Comparison of ENCODE assay signal across 10 cellular contexts in genomic region chr3:12139111-12139511, GRCh38. TPM values are rescaled to one million over a fixed set of nuclear protein-coding genes. Genes with fewer than 3 reads are reported as not detected.
DNase-seq lines count a peak whose midpoint lies in the region; FAIRE-seq and TF ChIP-seq lines count a peak whose summit lies in the region.
"Had no signal": no experiment of that assay in that cellular context is flagged by ENCODE, and none has a peak within 500 bp of the region (broad histone marks: within the 10 kb centered on the region; RNA-seq: fewer than 3 reads in every experiment).

No MANE protein-coding gene starts in this region.

- H3K9ac ChIP-seq in H1 (replicated peaks in 1 of 4; ENCODE audit: extremely low read depth in 1 of 4, low read depth in 3 of 4, low read length in 3 of 4), result no peak overlapping the region

- no peak overlapping the region for H4K91ac ChIP-seq in H1 (replicated peaks; ENCODE audit: insufficient read length, low read length)

- no peak overlapping the region for H3K56ac ChIP-seq in H1 (replicated peaks; ENCODE audit: insufficient read length, low read depth, low read length)

- no peaks in the 10 kb centered on the region for H3K9me3 Mint-ChIP-seq in neural crest cell

- TF ChIP-seq EP300 in H1 (IDR thresholded peaks at IDR 0.05; ENCODE audit: borderline replicate concordance in 1 of 2, low read depth in 2 of 2, low read length in 2 of 2), result no peak

- H3K27ac ChIP-seq in H1 (ENCODE audit: low read depth, low read length), result no peak overlapping the region

- no peaks in the 10 kb centered on the region for H3K79me2 ChIP-seq in H1 (ENCODE audit: control insufficient read depth in 1 of 2, insufficient read depth in 2 of 2, low read length in 2 of 2)

- H3K18ac ChIP-seq in H1 (ENCODE audit: extremely low read depth, low read length), result no peak overlapping the region

- FAIRE-seq in H1 (lab: Jason Lieb, UNC), result no peak
- FAIRE-seq: A204.1, TTC549 had no signal

- H3K4me3 Mint-ChIP-seq in neural crest cell, result no peak overlapping the region

- CTCF ChIA-PET in H1 (lab: Charles Lee; ENCODE audit: partially characterized antibody), result interaction anchor here (0.7 to 37.6 kb wide), 22 partner anchors 11 to 357 kb away, joined by 3 to 651 read pairs (median 5); partner anchors contain the start of genes TIMP4 and TSEN2

- peak; percentile 90 to 93 for TF ChIP-seq RAD21 in H1 (IDR thresholded peaks at IDR 0.05 in 1 of 2, conservative IDR thresholded peaks at IDR 0.05 in 1 of 2; ENCODE audit: low read depth in 2 of 2, low read length in 2 of 2)

- POLR2A ChIA-PET in H1 (lab: Charles Lee; ENCODE audit: partially characterized antibody), result no interaction called here

- H3K27me3 ChIP-seq in H1 (replicated peaks in 1 of 4; ENCODE audit: control insufficient read depth in 3 of 4, extremely low read depth in 1 of 4, insufficient read depth in 3 of 4, low read length in 3 of 4), result no peaks in the 10 kb centered on the region

- H3K14ac ChIP-seq in H1 (ENCODE audit: insufficient read length), result no peak overlapping the region

- H3K4me1 Mint-ChIP-seq in neural crest cell, result no peaks in the 10 kb centered on the region

- no peak overlapping the region for H2BK5ac ChIP-seq in H1 (ENCODE audit: low read depth, low read length)

- H3K36me3 Mint-ChIP-seq in neural crest cell (ENCODE audit: low read depth), result no peaks in the 10 kb centered on the region

- no peak overlapping the region for H2BK12ac ChIP-seq in H1 (ENCODE audit: low read depth, low read length)

- DNase-seq in DMS 273 (lab: John Stamatoyannopoulos, UW; ENCODE audit: unreplicated experiment) (peak; percentile 10), DMS 273 treated with DMSO at 0.1 percent for 48 hours (lab: John Stamatoyannopoulos, UW) (no peak), NOMO-1 (lab: John Stamatoyannopoulos, UW; ENCODE audit: unreplicated experiment in 2 of 2) (peak; percentile 17 to 56), H1 (ENCODE audit: low read depth in 1 of 2, low spot score in 2 of 2) (peak in 1 of 2 experiments; percentile 23), neural crest cell (ENCODE audit: low read depth, low spot score) (peak; percentile 8), NCI-H2227 (lab: John Stamatoyannopoulos, UW; ENCODE audit: unreplicated experiment) (no peak), activated gamma-delta T cell treated with Interleukin-2 at 50 U/mL for 16 hours (no peak)
- no peak for DNase-seq in central memory CD4-positive, alpha-beta T cell

- H2AK5ac ChIP-seq in H1 (ENCODE audit: low read depth, low read length), result no peak overlapping the region

- no peaks in the 10 kb centered on the region for H3K4me1 ChIP-seq in H1 (replicated peaks in 1 of 4; ENCODE audit: control insufficient read depth in 3 of 4, insufficient read depth in 4 of 4, low read length in 3 of 4)

- H2BK15ac ChIP-seq in H1 (ENCODE audit: low read length), result no peak overlapping the region

- no peak overlapping the region for H4K8ac ChIP-seq in H1 (ENCODE audit: extremely low read depth, insufficient read depth, low read length)

- H3K4me2 ChIP-seq in H1 (ENCODE audit: insufficient read depth in 1 of 2, low read depth in 2 of 2, low read length in 2 of 2), result no peak overlapping the region

- H3K23me2 ChIP-seq in H1 (ENCODE audit: low read depth, low read length), result no peaks in the 10 kb centered on the region

- no peaks in the 10 kb centered on the region for H3K36me3 ChIP-seq in H1 (ENCODE audit: control insufficient read depth in 2 of 4, insufficient read depth in 4 of 4, low read length in 3 of 4)

- H3K4ac ChIP-seq in H1 (replicated peaks; ENCODE audit: insufficient read length, low read depth, low read length), result no peak overlapping the region

- no peak overlapping the region for H2AFZ ChIP-seq in H1 (ENCODE audit: low read length)

- no peak for TF ChIP-seq POLR2A in H1 (IDR thresholded peaks at IDR 0.05; ENCODE audit: control extremely low read depth in 1 of 2, low read depth in 2 of 2, low read length in 2 of 2)

- H3K79me1 ChIP-seq in H1 (ENCODE audit: low read depth, low read length), result no peaks in the 10 kb centered on the region

- H3K23ac ChIP-seq in H1 (ENCODE audit: insufficient read length), result no peak overlapping the region

- no peak overlapping the region for H2BK20ac ChIP-seq in H1 (ENCODE audit: low read length)

- H3K4me3 ChIP-seq in H1 (ENCODE audit: extremely low read depth in 1 of 4, insufficient read depth in 2 of 4, low read depth in 3 of 4, low read length in 4 of 4), result no peak overlapping the region

- H3K9me3 ChIP-seq in H1 (ENCODE audit: insufficient read depth in 2 of 2, low read depth in 1 of 2, low read length in 1 of 2), result no peaks in the 10 kb centered on the region

- 59% methylated on average over 5 of the region's 5 CpGs; no CpG with 5 or more reads in 1 of the 2 experiments for WGBS in H1 (ENCODE audit: extremely low coverage in 1 of 2, insufficient coverage in 1 of 2, insufficient read length in 1 of 2, insufficient replicate concordance in 2 of 2, low coverage in 1 of 2, low lambda C conversion rate in 2 of 2, missing lambda C conversion rate in 1 of 2), 2 experiments

- TF ChIP-seq CTCF in H1 (IDR thresholded peaks at IDR 0.05; ENCODE audit: control extremely low read depth in 1 of 3, insufficient read depth in 1 of 3, low read depth in 1 of 3, low read length in 3 of 3) (peak; percentile 66 to 78 (median 75)), neural crest cell (conservative IDR thresholded peaks at IDR 0.05) (peak; percentile 69)

- no peak overlapping the region for H3K27ac Mint-ChIP-seq in neural crest cell (ENCODE audit: unreplicated experiment)

- no peak overlapping the region for H4K5ac ChIP-seq in H1 (ENCODE audit: insufficient read length, low read depth, low read length)

- H4K20me1 ChIP-seq in H1 (replicated peaks in 1 of 2; ENCODE audit: control insufficient read depth in 1 of 2, insufficient read depth in 2 of 2, low read length in 2 of 2), result no peaks in the 10 kb centered on the region

- H3K27me3 Mint-ChIP-seq in neural crest cell (ENCODE audit: low read depth), result peaks cover 3% of the 10 kb centered on the region

- no peak overlapping the region for H2BK120ac ChIP-seq in H1 (replicated peaks; ENCODE audit: low read depth, low read length)

TF ChIP-seq in H1, 55 proteins besides CTCF, POLR2A, EP300 and RAD21 (continues in another document):
- TF ChIP-seq NRF1 (IDR thresholded peaks at IDR 0.05; ENCODE audit: low read depth, low read length) (no peak), ATF3 (IDR thresholded peaks at IDR 0.05; ENCODE audit: insufficient read depth, low read depth, low read length) (no peak)

RNA-seq across cellular contexts. Expression of gene TIMP4, which starts 19.6 kb away (rescaled TPM):
- 7.5 and 8.7 TPM in 2 replicates for total RNA-seq in H1 (2021; fragmentation: NEBNext Ultra II Directional; extraction: Animal tissue kit (Norgen Biotek cat#: 25700))
- 5.1 and 6.4 TPM in 2 replicates for polyA plus RNA-seq in H1 (2011; rRNA removed)
- 5.0 TPM for polyA plus RNA-seq in H1 (2011; cell fraction: cytosol; rRNA removed)
- 5.2 TPM for polyA plus RNA-seq in H1 (2011; cell fraction: nucleus; rRNA removed)
- polyA plus RNA-seq in H1 (2012, experiment 1 of 2), result 3.9 to 5.8 TPM (median 4.5 TPM) in 4 replicates
- polyA plus RNA-seq in H1 (2012, experiment 2 of 2), result 8.3 TPM
- 10.8 TPM for polyA plus RNA-seq in H1 (2013, experiment 1 of 2)
- polyA plus RNA-seq in H1 (2013, experiment 2 of 2), result 14.1 TPM
- 12.1 and 13.0 TPM in 2 replicates for polyA minus RNA-seq in H1 (2011; rRNA and poly(A)+ RNA removed)
- polyA minus RNA-seq in H1 (2011; cell fraction: cytosol; rRNA and poly(A)+ RNA removed), result 4.8 TPM
- 9.3 TPM for polyA minus RNA-seq in H1 (2011; cell fraction: nucleus; rRNA and poly(A)+ RNA removed)
- total RNA-seq in neural crest cell, result 0.75 and 1.1 TPM in 2 replicates

Comparison
In these comparisons a context has a peak if more than half of its experiments do, and no peak if none do; other contexts are left out.
1. DNase-seq: peak in DMS 273 (single experiment), NOMO-1 (2 of 2) and neural crest cell (single experiment); none in DMS 273 treated with DMSO at 0.1 percent for 48 hours (single experiment), central memory CD4-positive, alpha-beta T cell (single experiment), NCI-H2227 (single experiment) and activated gamma-delta T cell treated with Interleukin-2 at 50 U/mL for 16 hours (single experiment).